ENCODE assay signal across 10 cellular contexts in genomic region chr3:171162986-171163723, GRCh38.
DNase-seq lines count a peak whose midpoint lies in the region; ATAC-seq and TF ChIP-seq lines count a peak whose summit lies in the region.
"Had no signal": no experiment of that assay in that cellular context is flagged by ENCODE, and none has a peak within 500 bp of the region (broad histone marks: within the 10 kb centered on the region; RNA-seq: fewer than 3 reads in every experiment).

No MANE protein-coding gene starts in this region.

- H3K9me3 ChIP-seq in Caco-2: peaks cover 6% of the 10 kb centered on the region; the same call in 1 of the 2 replicates
- peaks cover 5% of the 10 kb centered on the region for H3K9me3 ChIP-seq in lower lobe of right lung

- H3K4me1 Mint-ChIP-seq in Caco-2 (ENCODE audit: low read depth, unreplicated experiment): peaks cover 7% of the 10 kb centered on the region
- peaks cover 25% of the 10 kb centered on the region for H3K4me1 Mint-ChIP-seq in activated CD8-positive, alpha-beta T cell treated with anti-CD3 and anti-CD28 coated beads for 36 hours (ENCODE audit: low read depth)

- DNase-seq in Caco-2 (no peak), HFF-Myc (ENCODE audit: extremely low read depth, low read depth) (no peak), lower lobe of right lung (no peak), NCI-H2227 treated with DMSO at 0.1 percent for 48 hours (lab: John Stamatoyannopoulos, UW) (no peak), NCI-H1417 treated with DMSO at 0.1 percent for 48 hours (lab: John Stamatoyannopoulos, UW) (no peak), D341Med (ENCODE audit: low spot score) (no peak)
- DNase-seq in activated CD8-positive, alpha-beta T cell treated with anti-CD3 and anti-CD28 coated beads for 36 hours: peak; percentile 20

- no peaks in the 10 kb centered on the region for H3K27me3 Mint-ChIP-seq in Caco-2 (ENCODE audit: insufficient read depth, unreplicated experiment)
- H3K27me3 Mint-ChIP-seq in activated CD8-positive, alpha-beta T cell treated with anti-CD3 and anti-CD28 coated beads for 36 hours: no peaks in the 10 kb centered on the region
- H3K27me3 Mint-ChIP-seq: activated naive CD4-positive, alpha-beta T cell treated with anti-CD3 and anti-CD28 coated beads, Interleukin-2, amount 50 U/mL, for 24 hours had no signal

- intact Hi-C loops in Caco-2 (cut with micrococcal nuclease; ENCODE audit: unreplicated experiment) (no loop called here), lower lobe of right lung (cut with DNase I) (no loop called here)
- intact Hi-C loops in activated CD8-positive, alpha-beta T cell treated with anti-CD3 and anti-CD28 coated beads for 36 hours (cut with micrococcal nuclease): loop anchor here (2.0 to 10.0 kb wide), 2 partner anchors 292 to 404 kb away; no protein-coding TSS in a partner anchor

- H3K4me3 ChIP-seq in Caco-2 (ENCODE audit: low read depth, low read length) (no peak overlapping the region), HFF-Myc (replicated peaks; ENCODE audit: low read depth, low read length) (no peak overlapping the region), lower lobe of right lung (no peak overlapping the region)
- H3K4me3 ChIP-seq: right atrium auricular region had no signal

- no peak overlapping the region for H3K4me3 Mint-ChIP-seq in Caco-2 (ENCODE audit: unreplicated experiment)
- H3K4me3 Mint-ChIP-seq in activated CD8-positive, alpha-beta T cell treated with anti-CD3 and anti-CD28 coated beads for 36 hours: no peak overlapping the region
- H3K4me3 Mint-ChIP-seq: activated naive CD4-positive, alpha-beta T cell treated with anti-CD3 and anti-CD28 coated beads, Interleukin-2, amount 50 U/mL, for 24 hours had no signal

- H3K36me3 ChIP-seq in Caco-2 (ENCODE audit: control insufficient read depth, insufficient read depth, low read length): no peaks in the 10 kb centered on the region; the same call in 1 of the 2 replicates
- H3K36me3 ChIP-seq in lower lobe of right lung: peaks cover 27% of the 10 kb centered on the region
- H3K36me3 ChIP-seq: right atrium auricular region had no signal

- POLR2A ChIA-PET in Caco-2 (lab: Charles Lee): no interaction called here
- POLR2A ChIA-PET in activated CD8-positive, alpha-beta T cell treated with anti-CD3 and anti-CD28 coated beads for 36 hours (lab: Charles Lee): no interaction called here

- TF ChIP-seq CTCF in Caco-2 (IDR thresholded peaks at IDR 0.05; ENCODE audit: insufficient read depth in 1 of 2, low read depth in 1 of 2, low read length in 1 of 2, severe bottlenecking in 1 of 2, unreplicated experiment in 1 of 2): peak; percentile 34 to 50
- peak; percentile 48 for TF ChIP-seq CTCF in HFF-Myc (IDR thresholded peaks at IDR 0.05; ENCODE audit: low read depth, low read length, missing control alignments)
- TF ChIP-seq CTCF in activated CD8-positive, alpha-beta T cell treated with anti-CD3 and anti-CD28 coated beads for 36 hours (IDR thresholded peaks at IDR 0.05): peak; percentile 93
- peak; percentile 52 for TF ChIP-seq CTCF in lower lobe of right lung (IDR thresholded peaks at IDR 0.05)

- peaks cover 14% of the 10 kb centered on the region for H3K9me3 Mint-ChIP-seq in Caco-2 (ENCODE audit: unreplicated experiment)
- no peaks in the 10 kb centered on the region for H3K9me3 Mint-ChIP-seq in activated CD8-positive, alpha-beta T cell treated with anti-CD3 and anti-CD28 coated beads for 36 hours
- H3K9me3 Mint-ChIP-seq: activated naive CD4-positive, alpha-beta T cell treated with anti-CD3 and anti-CD28 coated beads, Interleukin-2, amount 50 U/mL, for 24 hours had no signal

- no peak overlapping the region for H3K27ac Mint-ChIP-seq in Caco-2 (ENCODE audit: unreplicated experiment)
- no peak overlapping the region for H3K27ac Mint-ChIP-seq in activated CD8-positive, alpha-beta T cell treated with anti-CD3 and anti-CD28 coated beads for 36 hours
- H3K27ac Mint-ChIP-seq: activated naive CD4-positive, alpha-beta T cell treated with anti-CD3 and anti-CD28 coated beads, Interleukin-2, amount 50 U/mL, for 24 hours had no signal

- peaks cover 33% of the 10 kb centered on the region for H3K36me3 Mint-ChIP-seq in Caco-2 (ENCODE audit: insufficient read depth, unreplicated experiment)
- peaks cover 51% of the 10 kb centered on the region for H3K36me3 Mint-ChIP-seq in activated CD8-positive, alpha-beta T cell treated with anti-CD3 and anti-CD28 coated beads for 36 hours (ENCODE audit: low read depth)

- BruUV-seq in Caco-2 (replicated peaks; lab: Mats Ljungman, UMichigan): no TSS peak

- ATAC-seq in activated CD8-positive, alpha-beta T cell treated with anti-CD3 and anti-CD28 coated beads for 36 hours: peak; percentile 42
- ATAC-seq in lower lobe of right lung (no peak), GM18861 (IDR thresholded peaks at IDR 0.05; ENCODE audit: unreplicated experiment) (no peak)

- H3K27me3 ChIP-seq in Caco-2 (replicated peaks; ENCODE audit: control insufficient read depth, insufficient read depth, low read length) (no peaks in the 10 kb centered on the region), lower lobe of right lung (ENCODE audit: low read depth) (no peaks in the 10 kb centered on the region)
- H3K27me3 ChIP-seq: right atrium auricular region had no signal

- peaks cover 6% of the 10 kb centered on the region for H3K4me1 ChIP-seq in Caco-2
- H3K4me1 ChIP-seq in lower lobe of right lung: no peaks in the 10 kb centered on the region
- H3K4me1 ChIP-seq: right atrium auricular region had no signal

- CTCF ChIA-PET in Caco-2 (lab: Charles Lee): no interaction called here
- CTCF ChIA-PET in activated CD8-positive, alpha-beta T cell treated with anti-CD3 and anti-CD28 coated beads for 36 hours (lab: Charles Lee): interaction anchor here (0.6 to 1.8 kb wide), 52 partner anchors 8 to 609 kb away, joined by 3 to 37 read pairs (median 4); no protein-coding TSS in a partner anchor

- H3K27ac ChIP-seq in lower lobe of right lung: no peak overlapping the region
- H3K27ac ChIP-seq: right atrium auricular region had no signal

Comparison
In these comparisons a context has a peak if more than half of its experiments do, and no peak if none do; other contexts are left out.
1. CTCF ChIP-seq: peak in every context shown above with its lines; median percentile 93 in activated CD8-positive, alpha-beta T cell treated with anti-CD3 and anti-CD28 coated beads for 36 hours; 52 in lower lobe of right lung; 48 in HFF-Myc; 42 in Caco-2.